Comparison of ENCODE assay signal across 24 cellular contexts in genomic region chr18:60060026-60060425, GRCh38.
"Had no signal": no experiment of that assay in that cellular context is flagged by ENCODE, and none has a peak within 500 bp of the region (broad histone marks: within the 10 kb centered on the region; RNA-seq: fewer than 3 reads in every experiment).

No MANE protein-coding gene starts in this region.

- H3K27ac ChIP-seq: hepatocyte, lower lobe of right lung, parathyroid adenoma, psoas muscle, right atrium auricular region, right lobe of liver, testis, thyroid gland, transverse colon, upper lobe of left lung, vagina had no signal

- H3K4me3 ChIP-seq: hepatocyte, lower lobe of right lung, psoas muscle, right atrium auricular region, right lobe of liver, smooth muscle cell, testis, thyroid gland, transverse colon, upper lobe of left lung, vagina had no signal

- DNase-seq: islet precursor cell; left cardiac atrium; lower lobe of right lung; mesenchymal stem cell; naive thymus-derived CD8-positive, alpha-beta T cell; psoas muscle; right lobe of liver; stimulated activated CD4-positive, alpha-beta T cell treated with anti-CD3 and anti-CD28 coated beads, Interleukin-1b, Interleukin-23, amount 100 ng/mL, for 48 hours; stimulated activated CD4-positive, alpha-beta T cell treated with anti-CD3 and anti-CD28 coated beads, Interleukin-2, amount 100 ng/mL, for 48 hours; stimulated activated CD4-positive, alpha-beta T cell treated with anti-CD3 and anti-CD28 coated beads, Interleukin-4, amount 100 ng/mL, for 4 hours; stimulated activated CD8-positive, alpha-beta memory T cell treated with anti-CD3 and anti-CD28 coated beads, Interleukin-4, amount 100 ng/mL, for 48 hours; stimulated activated naive CD4-positive, alpha-beta T cell treated with Interleukin-2 at 50 U/mL for 16 hours; stimulated activated naive CD8-positive, alpha-beta T cell treated with anti-CD3 and anti-CD28 coated beads, Interleukin-15, amount 100 ng/mL, for 72 hours; testis; thyroid gland; transverse colon; upper lobe of left lung had no signal

- H3K4me1 ChIP-seq: lower lobe of right lung, parathyroid adenoma, psoas muscle, right atrium auricular region, right lobe of liver, testis, transverse colon, upper lobe of left lung, vagina had no signal

- H3K36me3 ChIP-seq: lower lobe of right lung, right atrium auricular region, right lobe of liver, thyroid gland, transverse colon, upper lobe of left lung, vagina had no signal

- H3K27me3 ChIP-seq: hepatocyte, right atrium auricular region, right lobe of liver, testis, thyroid gland, transverse colon, upper lobe of left lung, vagina had no signal

- H3K9me3 ChIP-seq: lower lobe of right lung, psoas muscle, right atrium auricular region, right lobe of liver, testis, thyroid gland, transverse colon, upper lobe of left lung, vagina had no signal

- ATAC-seq: left cardiac atrium; left lobe of liver; naive thymus-derived CD8-positive, alpha-beta T cell; psoas muscle; right lobe of liver; stimulated activated memory B cell treated with anti-CD40 and anti-IgM and Interleukin-4, amounts not matched to agents 10 μg/mL and 1 μg/mL and 100 μg/mL, for 72 hours; stimulated activated naive CD8-positive, alpha-beta T cell treated with anti-CD3 and anti-CD28 coated beads, Interleukin-15, amount 100 ng/mL, for 72 hours had no signal
